13 cellular contexts compared by ENCODE assay signal in the genomic region with DNA sequence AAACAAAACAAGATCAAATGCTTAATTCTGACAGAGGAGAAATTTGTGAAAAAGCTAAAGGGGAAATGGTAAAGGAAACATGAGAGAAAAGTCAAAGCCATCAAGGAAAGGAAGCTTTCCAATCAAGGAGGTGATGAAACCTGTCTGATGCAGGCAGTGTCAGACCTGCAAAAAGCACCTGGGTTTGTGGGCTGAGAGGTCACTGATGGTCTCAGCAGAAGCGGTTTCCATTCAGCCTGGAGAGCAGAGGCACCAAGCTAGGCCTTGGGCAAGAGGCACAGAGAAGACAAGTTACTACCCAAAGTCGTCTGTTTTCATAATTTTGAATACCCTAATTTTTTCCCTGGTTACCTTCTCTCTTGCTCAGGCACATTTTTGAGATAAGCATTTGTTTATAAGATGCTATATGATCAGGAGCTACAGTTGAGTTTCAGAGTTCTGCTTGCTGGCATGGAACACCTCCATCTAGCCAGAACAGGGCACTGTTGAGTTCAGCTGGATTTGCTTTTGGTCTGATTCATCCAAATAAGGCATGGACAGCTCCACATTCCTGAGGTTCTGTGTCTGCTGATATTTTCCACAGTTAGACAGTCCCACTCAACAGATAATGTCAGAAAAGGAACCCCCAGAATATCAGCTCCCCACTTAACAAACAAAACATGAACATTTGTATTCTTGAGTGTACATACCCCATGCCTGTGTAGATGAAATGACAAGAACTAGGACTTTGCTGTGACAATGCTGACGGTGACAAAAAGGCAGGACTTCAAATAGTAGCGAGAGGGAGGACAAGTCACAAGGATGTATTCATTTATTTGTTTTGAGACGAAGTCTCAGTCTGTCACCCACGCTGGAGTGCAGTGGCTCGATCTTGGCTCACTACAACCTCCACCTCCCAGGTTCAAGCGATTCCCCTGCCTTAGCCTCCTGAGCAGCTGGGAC. TPM values are rescaled to one million over a fixed set of nuclear protein-coding genes. Genes with fewer than 3 reads are reported as not detected.
A peak's percentile ranks its signal among the peaks of the same experiment; 100 is the strongest.
DNase-seq lines count a peak whose midpoint lies in the region; ATAC-seq and TF ChIP-seq lines count a peak whose summit lies in the region.
"Had no signal": no experiment of that assay in that cellular context is flagged by ENCODE, and none has a peak within 500 bp of the region (broad histone marks: within the 10 kb centered on the region; RNA-seq: fewer than 3 reads in every experiment).

No MANE protein-coding gene starts in this region.

- H2BK5ac ChIP-seq in H9 (ENCODE audit: insufficient read length, low read length): no peak overlapping the region

- H3K56ac ChIP-seq in H9 (ENCODE audit: insufficient read length, low read depth, low read length): no peak overlapping the region

- H3K4me2 ChIP-seq in H9 (ENCODE audit: insufficient read depth, insufficient read length, low read length): no peak overlapping the region

- no peaks in the 10 kb centered on the region for H3K23me2 ChIP-seq in H9 (ENCODE audit: insufficient read length, low read depth, low read length, poor library complexity, severe bottlenecking)

- H3K23ac ChIP-seq in H9 (ENCODE audit: insufficient read length, low read depth, low read length): no peak overlapping the region

- H3K9me3 ChIP-seq in thoracic aorta: no peaks in the 10 kb centered on the region
- no peaks in the 10 kb centered on the region for H3K9me3 ChIP-seq in H9 (ENCODE audit: control insufficient read depth, low read depth, low read length)

- no peak overlapping the region for H2BK20ac ChIP-seq in H9 (ENCODE audit: low read depth, low read length, poor library complexity, severe bottlenecking)

- no peak overlapping the region for H3K4me3 Mint-ChIP-seq in activated CD4-positive, alpha-beta T cell treated with anti-CD3 and anti-CD28 coated beads, Interleukin-2, amount 10 ng/mL, durations not matched to agents 7 days and 5 days
- no peak overlapping the region for H3K4me3 Mint-ChIP-seq in H9
- no peak overlapping the region for H3K4me3 Mint-ChIP-seq in activated T-cell treated with anti-CD3 and anti-CD28 coated beads, Interleukin-2, amount 50 U/mL, for 24 hours

- ATAC-seq in thoracic aorta (ENCODE audit: insufficient number of reproducible peaks, low FRiP score, low read depth): no peak
- no peak for ATAC-seq in HG03045 (IDR thresholded peaks at IDR 0.05; ENCODE audit: unreplicated experiment)
- ATAC-seq: sciatic nerve had no signal

- H3K27me3 ChIP-seq in thoracic aorta (replicated peaks; ENCODE audit: insufficient read depth) (no peaks in the 10 kb centered on the region), H9 (ENCODE audit: insufficient read depth, low read length) (no peaks in the 10 kb centered on the region)

- peaks cover 6 to 9% of the 10 kb centered on the region in 2 donors for H3K4me1 ChIP-seq in thoracic aorta (ENCODE audit: control insufficient read depth in 1 of 2, low read depth in 2 of 2)
- H3K4me1 ChIP-seq in H9 (ENCODE audit: insufficient read depth, low read length): no peaks in the 10 kb centered on the region

- CTCF ChIA-PET in activated CD4-positive, alpha-beta T cell treated with anti-CD3 and anti-CD28 coated beads, Interleukin-2, amount 10 ng/mL, durations not matched to agents 7 days and 5 days (lab: Charles Lee): interaction anchor here (1.0 to 1.3 kb wide), 2 partner anchors 27 to 42 kb away, joined by 3 read pairs; no protein-coding TSS in a partner anchor

- H4K91ac ChIP-seq in H9 (ENCODE audit: insufficient read length, low read depth, low read length): no peak overlapping the region

- peak; percentile 11; the same call in 1 of the 2 replicates for TF ChIP-seq CTCF in WI38 (IDR thresholded peaks at IDR 0.05; ENCODE audit: low read depth, low read length)
- TF ChIP-seq CTCF in foreskin fibroblast (IDR thresholded peaks at IDR 0.05; ENCODE audit: low read depth, low read length): peak; percentile 20
- peak; percentile 11 for TF ChIP-seq CTCF in thoracic aorta (IDR thresholded peaks at IDR 0.05)
- TF ChIP-seq CTCF in H9 (conservative IDR thresholded peaks at IDR 0.05): no peak

- H4K20me1 ChIP-seq in H9 (ENCODE audit: control insufficient read depth, insufficient read depth, insufficient read length): no peaks in the 10 kb centered on the region

- no peaks in the 10 kb centered on the region for H3K79me2 ChIP-seq in H9 (ENCODE audit: insufficient read depth, low read length)

- H3K27me3 Mint-ChIP-seq in activated CD4-positive, alpha-beta T cell treated with anti-CD3 and anti-CD28 coated beads, Interleukin-2, amount 10 ng/mL, durations not matched to agents 7 days and 5 days: no peaks in the 10 kb centered on the region
- H3K27me3 Mint-ChIP-seq in H9 (ENCODE audit: low read depth): 0 out of 2 replicates have a peak, but pooled peaks cover 2% of the 10 kb centered on the region
- H3K27me3 Mint-ChIP-seq in activated T-cell treated with anti-CD3 and anti-CD28 coated beads, Interleukin-2, amount 50 U/mL, for 24 hours: no peaks in the 10 kb centered on the region

- H2AFZ ChIP-seq in H9 (ENCODE audit: low read length): no peak overlapping the region

- DNase-seq in activated CD4-positive, alpha-beta T cell treated with anti-CD3 and anti-CD28 coated beads, Interleukin-2, amount 10 ng/mL, durations not matched to agents 7 days and 5 days: no peak
- no peak for DNase-seq in activated CD4-positive, alpha-beta T cell treated with anti-CD3 and anti-CD28 coated beads for 48 hours
- DNase-seq in foreskin fibroblast (peak; percentile 58 to 80), thoracic aorta (ENCODE audit: low spot score) (no peak), H9 (no peak)
- DNase-seq in activated T-cell treated with anti-CD3 and anti-CD28 coated beads, Interleukin-2, amount 50 U/mL, for 24 hours: no peak
- DNase-seq: activated T-cell treated with anti-CD3 and anti-CD28 coated beads for 4 hours, anterior cingulate cortex, DMS53 had no signal

- no peak overlapping the region for H3K4me3 ChIP-seq in WI38 (ENCODE audit: low read depth, low read length)
- no peak overlapping the region for H3K4me3 ChIP-seq in foreskin fibroblast (ENCODE audit: low read depth in 1 of 2, low read length in 2 of 2)
- H3K4me3 ChIP-seq in thoracic aorta: no peak overlapping the region

- no peak overlapping the region for H3K18ac ChIP-seq in H9 (ENCODE audit: insufficient read length, low read depth, low read length)

- no peak overlapping the region for H2AK5ac ChIP-seq in H9 (ENCODE audit: insufficient read length, low read length)

- H2BK12ac ChIP-seq in H9 (ENCODE audit: insufficient read length, low read depth, low read length): no peak overlapping the region

- no peak overlapping the region for H3K14ac ChIP-seq in H9 (ENCODE audit: insufficient read depth, low read length)

- no peaks in the 10 kb centered on the region for H3K79me1 ChIP-seq in H9 (ENCODE audit: insufficient read depth, low read depth, low read length, poor library complexity, severe bottlenecking)

- no CpG with 5 or more reads among the region's 8 CpGs for WGBS in H9 (ENCODE audit: extremely low coverage, insufficient read length, low lambda C conversion rate)

- H3K4me1 Mint-ChIP-seq in activated CD4-positive, alpha-beta T cell treated with anti-CD3 and anti-CD28 coated beads, Interleukin-2, amount 10 ng/mL, durations not matched to agents 7 days and 5 days: peaks cover 8% of the 10 kb centered on the region
- H3K4me1 Mint-ChIP-seq in H9: 0 out of 4 replicates have a peak, but pooled peaks cover 0 to 3% of the 10 kb centered on the region in 2 experiments
- H3K4me1 Mint-ChIP-seq in activated T-cell treated with anti-CD3 and anti-CD28 coated beads, Interleukin-2, amount 50 U/mL, for 24 hours (ENCODE audit: low read depth): peaks cover 3% of the 10 kb centered on the region

- no peaks in the 10 kb centered on the region for H3K36me3 Mint-ChIP-seq in activated CD4-positive, alpha-beta T cell treated with anti-CD3 and anti-CD28 coated beads, Interleukin-2, amount 10 ng/mL, durations not matched to agents 7 days and 5 days (ENCODE audit: low read depth)
- H3K36me3 Mint-ChIP-seq in H9 (ENCODE audit: insufficient read depth in 1 of 3, low read depth in 3 of 3): no peaks in the 10 kb centered on the region; a peak in 1 of 7 replicates
- H3K36me3 Mint-ChIP-seq in activated T-cell treated with anti-CD3 and anti-CD28 coated beads, Interleukin-2, amount 50 U/mL, for 24 hours (ENCODE audit: low read depth): peaks cover 8% of the 10 kb centered on the region

- H3K4ac ChIP-seq in H9 (ENCODE audit: low read depth, low read length): no peak overlapping the region

- H4K5ac ChIP-seq in H9 (ENCODE audit: insufficient read length, low read depth, low read length): no peak overlapping the region

- no peaks in the 10 kb centered on the region for H3K36me3 ChIP-seq in thoracic aorta

- POLR2A ChIA-PET in activated CD4-positive, alpha-beta T cell treated with anti-CD3 and anti-CD28 coated beads, Interleukin-2, amount 10 ng/mL, durations not matched to agents 7 days and 5 days (lab: Charles Lee): no interaction called here

- H3K9ac ChIP-seq in H9 (ENCODE audit: extremely low read depth, insufficient read length, low read length): no peak overlapping the region

- H2BK120ac ChIP-seq in H9 (ENCODE audit: low read depth, low read length, poor library complexity, severe bottlenecking): no peak overlapping the region

- H3K27ac ChIP-seq in thoracic aorta (no peak overlapping the region), H9 (ENCODE audit: insufficient read length, low read depth, low read length) (no peak overlapping the region)
- H3K27ac ChIP-seq: 22Rv1 had no signal

- H3K27ac Mint-ChIP-seq in activated CD4-positive, alpha-beta T cell treated with anti-CD3 and anti-CD28 coated beads, Interleukin-2, amount 10 ng/mL, durations not matched to agents 7 days and 5 days: peak overlapping the region; percentile 11
- H3K27ac Mint-ChIP-seq in H9: peak overlapping the region in 1 of 3 experiments; percentile 1; a peak in 1 of 7 replicates
- H3K27ac Mint-ChIP-seq in activated T-cell treated with anti-CD3 and anti-CD28 coated beads, Interleukin-2, amount 50 U/mL, for 24 hours: no peak overlapping the region

- no peaks in the 10 kb centered on the region for H3K9me3 Mint-ChIP-seq in activated CD4-positive, alpha-beta T cell treated with anti-CD3 and anti-CD28 coated beads, Interleukin-2, amount 10 ng/mL, durations not matched to agents 7 days and 5 days
- H3K9me3 Mint-ChIP-seq in H9: no peaks in the 10 kb centered on the region
- H3K9me3 Mint-ChIP-seq in activated T-cell treated with anti-CD3 and anti-CD28 coated beads, Interleukin-2, amount 50 U/mL, for 24 hours: no peaks in the 10 kb centered on the region

- H3T11ph ChIP-seq in H9 (ENCODE audit: low read length): no peak overlapping the region

- H4K8ac ChIP-seq in H9 (replicated peaks; ENCODE audit: insufficient read length, low read depth, low read length): no peak overlapping the region

- no peak overlapping the region for H2BK15ac ChIP-seq in H9 (ENCODE audit: low read depth, low read length)

RNA-seq across cellular contexts. Expression of a gene that starts 4.9 kb away (rescaled TPM):
- total RNA-seq in activated CD4-positive, alpha-beta T cell treated with anti-CD3 and anti-CD28 coated beads, Interleukin-2, amount 10 ng/mL, durations not matched to agents 7 days and 5 days: 1,000 to 10,000 TPM; 1,993 to 2,183 TPM
- total RNA-seq in thoracic aorta: 1,000 to 10,000 TPM; 1,002 to 1,065 TPM
- total RNA-seq in H9 (2021): 2,409 and 2,440 TPM in 2 replicates

RNA-seq across cellular contexts. Expression of a gene that starts 42.9 kb away (rescaled TPM):
- 100 to 1,000 TPM in 1 of 2 experiments, 10 to 100 TPM in 1; 98.6 to 100 TPM for total RNA-seq in activated CD4-positive, alpha-beta T cell treated with anti-CD3 and anti-CD28 coated beads, Interleukin-2, amount 10 ng/mL, durations not matched to agents 7 days and 5 days
- 10 to 100 TPM; 23.4 to 38.9 TPM for total RNA-seq in thoracic aorta
- total RNA-seq in H9 (2021): 71.8 and 72.9 TPM in 2 replicates

RNA-seq across cellular contexts. Expression of a gene that starts 56.3 kb away (rescaled TPM):
- 100 to 1,000 TPM; 327 to 404 TPM for total RNA-seq in activated CD4-positive, alpha-beta T cell treated with anti-CD3 and anti-CD28 coated beads, Interleukin-2, amount 10 ng/mL, durations not matched to agents 7 days and 5 days
- total RNA-seq in thoracic aorta (100 to 1,000 TPM; 103 to 111 TPM), H9 (2021) (208 TPM in 2 replicates)

Comparison
In these comparisons a context has a peak if more than half of its experiments do, and no peak if none do; other contexts are left out.
1. DNase-seq: peak in foreskin fibroblast (2 of 2); none in activated CD4-positive, alpha-beta T cell treated with anti-CD3 and anti-CD28 coated beads, Interleukin-2, amount 10 ng/mL, durations not matched to agents 7 days and 5 days (single experiment), activated CD4-positive, alpha-beta T cell treated with anti-CD3 and anti-CD28 coated beads for 48 hours (single experiment), thoracic aorta (single experiment), H9 (single experiment) and activated T-cell treated with anti-CD3 and anti-CD28 coated beads, Interleukin-2, amount 50 U/mL, for 24 hours (single experiment).